In genomic region chr20:33719277-33719988, GRCh38 we compare ENCODE assay signal across 8 cellular contexts. TPM values are rescaled to one million over a fixed set of nuclear protein-coding genes. Genes with fewer than 3 reads are reported as not detected.
DNase-seq lines count a peak whose midpoint lies in the region; ATAC-seq and TF ChIP-seq lines count a peak whose summit lies in the region.

No MANE protein-coding gene starts in this region.

- peak overlapping the region; percentile 79 for H3K4me3 Mint-ChIP-seq in activated CD4-positive, alpha-beta T cell treated with anti-CD3 and anti-CD28 coated beads, Interleukin-2, amount 10 ng/mL, durations not matched to agents 24 days and 14 days
- H3K4me3 Mint-ChIP-seq in activated T-helper 17 cell treated with anti-CD3 and anti-CD28 coated beads, Interleukin-2, amount 50 U/mL, for 72 hours, result peak overlapping the region; percentile 68

- H3K4me1 ChIP-seq in testis, result peaks cover 8% of the 10 kb centered on the region

- H3K9me3 ChIP-seq in testis, result no peaks in the 10 kb centered on the region

- H3K27me3 ChIP-seq in testis, result no peaks in the 10 kb centered on the region

- H3K36me3 Mint-ChIP-seq in activated CD4-positive, alpha-beta T cell treated with anti-CD3 and anti-CD28 coated beads, Interleukin-2, amount 10 ng/mL, durations not matched to agents 24 days and 14 days (ENCODE audit: low read depth), result peaks cover 3% of the 10 kb centered on the region
- peaks cover 6% of the 10 kb centered on the region for H3K36me3 Mint-ChIP-seq in activated T-helper 17 cell treated with anti-CD3 and anti-CD28 coated beads, Interleukin-2, amount 50 U/mL, for 72 hours (ENCODE audit: low read depth)

- peak overlapping the region in 1 of 2 donors; percentile 79 for H3K27ac ChIP-seq in testis

- no peak for ATAC-seq in activated T-helper 17 cell treated with anti-CD3 and anti-CD28 coated beads, Interleukin-2, amount 50 U/mL, for 72 hours (replicated peaks)
- no peak for ATAC-seq in HG03439 (IDR thresholded peaks at IDR 0.05; ENCODE audit: unreplicated experiment)

- H3K4me1 Mint-ChIP-seq in activated CD4-positive, alpha-beta T cell treated with anti-CD3 and anti-CD28 coated beads, Interleukin-2, amount 10 ng/mL, durations not matched to agents 24 days and 14 days, result peaks cover 23% of the 10 kb centered on the region
- peaks cover 9% of the 10 kb centered on the region for H3K4me1 Mint-ChIP-seq in activated T-helper 17 cell treated with anti-CD3 and anti-CD28 coated beads, Interleukin-2, amount 50 U/mL, for 72 hours

- H3K9me3 Mint-ChIP-seq in activated CD4-positive, alpha-beta T cell treated with anti-CD3 and anti-CD28 coated beads, Interleukin-2, amount 10 ng/mL, durations not matched to agents 24 days and 14 days, result no peaks in the 10 kb centered on the region
- peaks cover 4% of the 10 kb centered on the region for H3K9me3 Mint-ChIP-seq in activated T-helper 17 cell treated with anti-CD3 and anti-CD28 coated beads, Interleukin-2, amount 50 U/mL, for 72 hours

- TF ChIP-seq CTCF in testis (IDR thresholded peaks at IDR 0.05), result no peak

- 40 to 41% methylated on average over 12 to 13 of the region's 13 CpGs for WGBS in testis, 2 donors

- no peak for TF ChIP-seq POLR2A in testis (IDR thresholded peaks at IDR 0.05)

- peak overlapping the region; percentile 83 for H3K27ac Mint-ChIP-seq in activated CD4-positive, alpha-beta T cell treated with anti-CD3 and anti-CD28 coated beads, Interleukin-2, amount 10 ng/mL, durations not matched to agents 24 days and 14 days
- H3K27ac Mint-ChIP-seq in activated T-helper 17 cell treated with anti-CD3 and anti-CD28 coated beads, Interleukin-2, amount 50 U/mL, for 72 hours, result peak overlapping the region; percentile 49

- H3K36me3 ChIP-seq in testis (ENCODE audit: low read depth, missing control alignments), result no peaks in the 10 kb centered on the region

- intact Hi-C loops in activated CD4-positive, alpha-beta T cell treated with anti-CD3 and anti-CD28 coated beads, Interleukin-2, amount 10 ng/mL, durations not matched to agents 24 days and 14 days (cut with micrococcal nuclease), result no loop called here
- intact Hi-C loops in testis (cut with DNase I; ENCODE audit: low total_unique reads), result no loop called here

- no peaks in the 10 kb centered on the region for H3K27me3 Mint-ChIP-seq in activated CD4-positive, alpha-beta T cell treated with anti-CD3 and anti-CD28 coated beads, Interleukin-2, amount 10 ng/mL, durations not matched to agents 24 days and 14 days
- no peaks in the 10 kb centered on the region for H3K27me3 Mint-ChIP-seq in activated T-helper 17 cell treated with anti-CD3 and anti-CD28 coated beads, Interleukin-2, amount 50 U/mL, for 72 hours

- H3K4me3 ChIP-seq in testis, result peak overlapping the region; percentile 72 to 73

- DNase-seq in activated CD4-positive, alpha-beta T cell treated with anti-CD3 and anti-CD28 coated beads, Interleukin-2, amount 10 ng/mL, durations not matched to agents 24 days and 14 days, result peak; percentile 60
- no peak for DNase-seq in activated CD4-positive, alpha-beta T cell treated with anti-CD3 and anti-CD28 coated beads, Interleukin-2, amount 50 U/mL, for 1 hour
- DNase-seq in kidney tubule cell (ENCODE audit: low spot score) (peak; percentile 6), testis (no peak), NOMO-1 treated with dmso at 0.1 percent for 144 hours (lab: John Stamatoyannopoulos, UW; ENCODE audit: unreplicated experiment) (no peak), pons (ENCODE audit: low spot score) (no peak)

RNA-seq across cellular contexts. Expression of gene PXMP4, which starts 0.7 kb away (rescaled TPM):
- 5.4 and 5.5 TPM in 2 replicates for total RNA-seq in activated CD4-positive, alpha-beta T cell treated with anti-CD3 and anti-CD28 coated beads, Interleukin-2, amount 10 ng/mL, durations not matched to agents 24 days and 14 days
- total RNA-seq in activated T-helper 17 cell treated with anti-CD3 and anti-CD28 coated beads, Interleukin-2, amount 50 U/mL, for 72 hours, result 1 to 10 TPM; 6.7 to 8.0 TPM
- 1 to 10 TPM; 4.6 to 5.1 TPM for total RNA-seq in testis
- 6.8 TPM for polyA plus RNA-seq in testis (ENCODE audit: insufficient read depth, low read depth, low replicate concordance)

RNA-seq across cellular contexts. Expression of gene ZNF341, which starts 12.4 kb away (rescaled TPM):
- total RNA-seq in activated CD4-positive, alpha-beta T cell treated with anti-CD3 and anti-CD28 coated beads, Interleukin-2, amount 10 ng/mL, durations not matched to agents 24 days and 14 days, result 6.1 and 7.1 TPM in 2 replicates
- 1 to 10 TPM; 6.4 to 9.0 TPM for total RNA-seq in activated T-helper 17 cell treated with anti-CD3 and anti-CD28 coated beads, Interleukin-2, amount 50 U/mL, for 72 hours
- total RNA-seq in testis, result 1 to 10 TPM; 7.0 to 8.7 TPM
- polyA plus RNA-seq in testis (ENCODE audit: insufficient read depth, low read depth, low replicate concordance), result 5.5 TPM

RNA-seq across cellular contexts. Expression of gene E2F1, which starts 33.2 kb away (rescaled TPM):
- 77.2 and 78.3 TPM in 2 replicates for total RNA-seq in activated CD4-positive, alpha-beta T cell treated with anti-CD3 and anti-CD28 coated beads, Interleukin-2, amount 10 ng/mL, durations not matched to agents 24 days and 14 days
- 10 to 100 TPM; 40.2 to 65.4 TPM for total RNA-seq in activated T-helper 17 cell treated with anti-CD3 and anti-CD28 coated beads, Interleukin-2, amount 50 U/mL, for 72 hours
- 10 to 100 TPM; 19.9 to 22.8 TPM for total RNA-seq in testis
- 16.9 TPM for polyA plus RNA-seq in testis (ENCODE audit: insufficient read depth, low read depth, low replicate concordance)

RNA-seq across cellular contexts. Expression of gene NECAB3, which starts 45.2 kb away (rescaled TPM):
- total RNA-seq in activated CD4-positive, alpha-beta T cell treated with anti-CD3 and anti-CD28 coated beads, Interleukin-2, amount 10 ng/mL, durations not matched to agents 24 days and 14 days, result 29.0 and 30.0 TPM in 2 replicates
- total RNA-seq in activated T-helper 17 cell treated with anti-CD3 and anti-CD28 coated beads, Interleukin-2, amount 50 U/mL, for 72 hours, result 10 to 100 TPM; 20.8 to 26.5 TPM
- 100 to 1,000 TPM; 106 to 118 TPM for total RNA-seq in testis
- polyA plus RNA-seq in testis (ENCODE audit: insufficient read depth, low read depth, low replicate concordance), result 59.7 TPM

RNA-seq across cellular contexts. Expression of gene ACTL10, which starts 52.7 kb away (rescaled TPM):
- 3.7 TPM in 2 replicates for total RNA-seq in activated CD4-positive, alpha-beta T cell treated with anti-CD3 and anti-CD28 coated beads, Interleukin-2, amount 10 ng/mL, durations not matched to agents 24 days and 14 days
- 1 to 10 TPM; 1.5 to 2.6 TPM for total RNA-seq in activated T-helper 17 cell treated with anti-CD3 and anti-CD28 coated beads, Interleukin-2, amount 50 U/mL, for 72 hours
- total RNA-seq in testis, result 10 to 100 TPM; 26.6 to 55.0 TPM
- 62.1 TPM for polyA plus RNA-seq in testis (ENCODE audit: insufficient read depth, low read depth, low replicate concordance)

Comparison
In these comparisons a context has a peak if more than half of its experiments do, and no peak if none do; other contexts are left out.
1. DNase-seq: peak in activated CD4-positive, alpha-beta T cell treated with anti-CD3 and anti-CD28 coated beads, Interleukin-2, amount 10 ng/mL, durations not matched to agents 24 days and 14 days (single experiment) and kidney tubule cell (single experiment); none in activated CD4-positive, alpha-beta T cell treated with anti-CD3 and anti-CD28 coated beads, Interleukin-2, amount 50 U/mL, for 1 hour (single experiment), testis (single experiment), NOMO-1 treated with dmso at 0.1 percent for 144 hours (single experiment) and pons (single experiment).